Comparison of ENCODE assay signal across 8 cellular contexts in the genomic region with DNA sequence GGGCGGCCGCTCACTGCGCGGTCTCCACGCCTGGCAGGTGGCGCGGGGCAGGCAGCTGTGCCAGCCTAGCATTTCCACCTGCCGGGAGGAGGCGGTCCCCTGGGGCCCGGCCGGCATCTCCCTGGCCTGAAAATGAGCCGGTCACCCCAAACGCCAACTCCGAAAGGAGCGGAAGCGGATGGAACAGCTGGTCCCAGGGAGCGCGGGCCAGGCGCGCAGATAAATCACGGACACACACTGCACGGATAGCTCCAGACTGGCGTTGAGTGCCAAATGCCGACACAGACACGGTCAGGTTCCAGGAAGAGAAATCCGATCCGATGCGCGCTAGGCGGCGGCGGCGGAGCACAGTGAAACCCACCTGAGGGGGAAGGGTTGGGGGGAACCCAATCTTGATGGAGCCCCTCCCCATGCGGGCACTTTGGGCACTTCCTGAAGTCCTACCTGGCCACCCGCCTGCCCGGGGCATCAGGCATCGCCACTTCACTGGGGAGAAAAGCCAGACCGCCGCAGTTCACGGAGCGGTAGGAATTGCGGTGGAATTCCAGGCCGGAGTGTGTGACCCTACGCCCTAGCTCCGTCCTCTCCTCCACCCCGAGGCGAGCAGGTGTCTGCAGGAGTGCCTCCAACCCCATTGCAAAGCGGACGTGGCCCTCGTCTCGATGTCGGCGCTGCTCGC. TPM values are rescaled to one million over a fixed set of nuclear protein-coding genes. Genes with fewer than 3 reads are reported as not detected.
DNase-seq lines count a peak whose midpoint lies in the region; ATAC-seq and TF ChIP-seq lines count a peak whose summit lies in the region.

No MANE protein-coding gene starts in this region.

- H3K27me3 ChIP-seq in RWPE2 (ENCODE audit: insufficient read depth, poor library complexity, severe bottlenecking) = peaks cover 47% of the 10 kb centered on the region
- peaks cover 9 to 66% (median 38%) of the 10 kb centered on the region in 7 donors for H3K27me3 ChIP-seq in heart right ventricle
- no peaks in the 10 kb centered on the region for H3K27me3 ChIP-seq in prostate gland (replicated peaks; ENCODE audit: insufficient read depth)

- H3K36me3 ChIP-seq in RWPE2 (ENCODE audit: low read depth) = no peaks in the 10 kb centered on the region
- no peaks in the 10 kb centered on the region for H3K36me3 ChIP-seq in heart right ventricle
- H3K36me3 ChIP-seq in prostate gland = no peaks in the 10 kb centered on the region

- WGBS in heart right ventricle, 2 donors = 3 to 5% methylated on average over 53 to 54 of the region's 54 CpGs
- 3% methylated on average over 37 of the region's 54 CpGs for WGBS in prostate gland

- ATAC-seq in RWPE2 (ENCODE audit: low read depth) = peak; percentile 69
- ATAC-seq in heart right ventricle = peak; percentile 21 to 80 (median 64)
- no peak for ATAC-seq in HG03354 (IDR thresholded peaks at IDR 0.05; ENCODE audit: poor library complexity, severe bottlenecking, unreplicated experiment)
- no peak for ATAC-seq in GM18502 (IDR thresholded peaks at IDR 0.05; ENCODE audit: poor library complexity, unreplicated experiment)

- no peak for TF ChIP-seq POLR2A in prostate gland (IDR thresholded peaks at IDR 0.05)

- DNase-seq in ELF-1 (ENCODE audit: low read depth, low spot score) (peak; percentile 69), RWPE2 (ENCODE audit: low spot score) (no peak), heart right ventricle (peak in 1 of 2 donors; percentile 28), prostate gland (ENCODE audit: low spot score) (no peak)
- no peak for DNase-seq in stimulated activated CD4-positive, alpha-beta T cell treated with anti-CD3 and anti-CD28 coated beads, Interleukin-15, amount 100 ng/mL, for 24 hours
- DNase-seq in activated naive CD4-positive, alpha-beta T cell (lab: John Stamatoyannopoulos, UW) = no peak

- H3K9me3 ChIP-seq in RWPE2 (ENCODE audit: severe bottlenecking) (no peaks in the 10 kb centered on the region), heart right ventricle (no peaks in the 10 kb centered on the region), prostate gland (no peaks in the 10 kb centered on the region)

- TF ChIP-seq CTCF in RWPE2 (IDR thresholded peaks at IDR 0.05; ENCODE audit: poor library complexity, severe bottlenecking) = no peak
- TF ChIP-seq CTCF in heart right ventricle (IDR thresholded peaks at IDR 0.05) = no peak
- TF ChIP-seq CTCF in prostate gland (IDR thresholded peaks at IDR 0.05) = no peak

- H3K4me3 ChIP-seq in RWPE2 (ENCODE audit: severe bottlenecking) (peak overlapping the region; percentile 21), heart right ventricle (peak overlapping the region; percentile 12 to 50 (median 47)), prostate gland (peak overlapping the region; percentile 24 to 37)

- H3K27ac ChIP-seq in RWPE2 (ENCODE audit: poor library complexity, severe bottlenecking) (no peak overlapping the region), heart right ventricle (no peak overlapping the region), prostate gland (no peak overlapping the region)

- H3K4me1 ChIP-seq in RWPE2 (ENCODE audit: insufficient read depth, poor library complexity, severe bottlenecking) = no peaks in the 10 kb centered on the region
- peaks cover 0 to 20% (median 15%) of the 10 kb centered on the region in 9 donors for H3K4me1 ChIP-seq in heart right ventricle
- peaks cover 8% of the 10 kb centered on the region for H3K4me1 ChIP-seq in prostate gland (replicated peaks)

- intact Hi-C loops in heart right ventricle (cut with DNase I) (no loop called here), prostate gland (cut with DNase I) (no loop called here)

RNA-seq across cellular contexts. Expression of a gene that starts 0.6 kb away (rescaled TPM):
- total RNA-seq in heart right ventricle = under 1 TPM in 8 of 10 donors, not detected in 2; 0.05 to 0.23 (median 0.16) TPM
- under 1 TPM; 0.01 to 0.15 TPM for polyA plus RNA-seq in heart right ventricle
- total RNA-seq in prostate gland = under 1 TPM; 0.27 to 0.40 TPM

Comparison
In these comparisons a context has a peak if more than half of its experiments do, and no peak if none do; other contexts are left out.
1. ATAC-seq: peak in RWPE2 (single experiment) and heart right ventricle (8 of 8); none in HG03354 (single experiment) and GM18502 (single experiment).
2. Peak in every context shown above with its lines, with median percentiles within 50 percentile points of each other: H3K4me3 ChIP-seq.